23 cellular contexts compared by ENCODE assay signal in the genomic region with DNA sequence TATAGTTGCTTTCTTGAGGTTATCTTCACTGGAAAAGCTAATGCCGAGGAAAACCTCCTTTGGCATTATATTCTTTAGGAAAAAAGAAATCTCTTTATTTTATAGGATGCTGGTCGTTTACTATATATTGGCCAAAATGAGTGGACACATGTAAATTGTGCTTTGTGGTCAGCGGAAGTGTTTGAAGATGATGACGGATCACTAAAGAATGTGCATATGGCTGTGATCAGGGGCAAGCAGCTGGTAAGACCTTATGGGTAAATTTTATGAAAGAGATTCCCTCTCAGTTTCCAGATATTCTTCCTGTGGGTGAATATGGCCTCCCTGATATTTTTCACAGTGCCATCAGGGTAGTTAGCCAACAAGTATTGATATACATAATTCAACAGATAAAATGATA. TPM values are rescaled to one million over a fixed set of nuclear protein-coding genes. Genes with fewer than 3 reads are reported as not detected.
A peak's percentile ranks its signal among the peaks of the same experiment; 100 is the strongest.
DNase-seq lines count a peak whose midpoint lies in the region; ATAC-seq and TF ChIP-seq lines count a peak whose summit lies in the region.
"Had no signal": no experiment of that assay in that cellular context is flagged by ENCODE, and none has a peak within 500 bp of the region (broad histone marks: within the 10 kb centered on the region; RNA-seq: fewer than 3 reads in every experiment).

No MANE protein-coding gene starts in this region.

- H3K27me3 ChIP-seq in BJ (ENCODE audit: control insufficient read depth, insufficient read depth, low read length) (no peaks in the 10 kb centered on the region), IMR-90 (ENCODE audit: control insufficient read depth, insufficient read depth, low read length) (no peaks in the 10 kb centered on the region), foreskin keratinocyte (no peaks in the 10 kb centered on the region)
- H3K27me3 ChIP-seq: ovary, Peyer's patch had no signal

- H2BK15ac ChIP-seq in IMR-90 (ENCODE audit: low read depth, low read length), result no peak overlapping the region

- TF ChIP-seq POLR2A in IMR-90 (IDR thresholded peaks at IDR 0.05; ENCODE audit: low read depth, low read length), result no peak

- H4K5ac ChIP-seq in IMR-90 (ENCODE audit: low read depth, low read length), result no peak overlapping the region

- dilution Hi-C loops in IMR-90 (cut with HindIII; ENCODE audit: low sequenced_read_pairs, unreplicated experiment), result no loop called here

- CTCF ChIA-PET in BJ (lab: Yijun Ruan, JAX) (interaction anchor here (1.9 kb wide), 1 partner anchor 9 kb away, joined by 9 read pairs; no protein-coding TSS in a partner anchor), IMR-90 (lab: Yijun Ruan, JAX) (interaction anchor here (0.6 kb wide), 2 partner anchors 17 to 107 kb away, joined by 3 to 4 read pairs; no protein-coding TSS in a partner anchor)

- no peak overlapping the region for H3K4ac ChIP-seq in IMR-90 (ENCODE audit: low read depth, low read length)

- H3K4me1 ChIP-seq in IMR-90 (ENCODE audit: control insufficient read depth, insufficient read depth, low read length) (peaks cover 2% of the 10 kb centered on the region; the same call in 1 of the 2 replicates), foreskin keratinocyte (no peaks in the 10 kb centered on the region)
- H3K4me1 ChIP-seq: Peyer's patch had no signal

- H3K56ac ChIP-seq in IMR-90 (ENCODE audit: extremely low read depth, insufficient read depth, low read length), result no peak overlapping the region

- intact Hi-C loops in IMR-90 (cut with micrococcal nuclease), result no loop called here

- H2BK20ac ChIP-seq in IMR-90 (ENCODE audit: low read depth, low read length), result no peak overlapping the region

- H3K9ac ChIP-seq in IMR-90 (ENCODE audit: low read depth, low read length), result no peak overlapping the region

- H3K79me1 ChIP-seq in IMR-90 (ENCODE audit: low read depth in 1 of 2, low read length in 2 of 2), result no peaks in the 10 kb centered on the region; a peak in 1 of 4 replicates

- H2BK120ac ChIP-seq in IMR-90 (ENCODE audit: low read depth, low read length), result no peak overlapping the region

- H4K91ac ChIP-seq in IMR-90 (ENCODE audit: insufficient read depth, low read depth, low read length), result no peak overlapping the region

- no peak for TF ChIP-seq RAD21 in IMR-90 (IDR thresholded peaks at IDR 0.05; ENCODE audit: low read length)

- in situ Hi-C loops in IMR-90 (cut with MboI; ENCODE audit: low sequenced_read_pairs) (no loop called here), G401 (cut with HindIII; ENCODE audit: low sequenced_read_pairs) (no loop called here), ACHN (cut with HindIII; ENCODE audit: low pct_ligation_motif_present, low pct_unique_long_range_greater_than_20kb, low sequenced_read_pairs) (no loop called here)

- H2AK5ac ChIP-seq in IMR-90 (ENCODE audit: low read depth, low read length), result no peak overlapping the region

- no peaks in the 10 kb centered on the region for H4K20me1 ChIP-seq in IMR-90 (ENCODE audit: insufficient read depth, low read length)

- TSS peak; percentile 17 for BruUV-seq in IMR-90 (replicated peaks; lab: Mats Ljungman, UMichigan)

- H2AFZ ChIP-seq in IMR-90 (replicated peaks; ENCODE audit: low read length, poor library complexity), result no peak overlapping the region

- H3K36me3 ChIP-seq in BJ (ENCODE audit: control insufficient read depth, insufficient read depth, low read length) (peaks cover 22% of the 10 kb centered on the region), IMR-90 (ENCODE audit: control insufficient read depth, insufficient read depth, low read length) (peaks cover 58% of the 10 kb centered on the region)
- H3K36me3 ChIP-seq: ovary had no signal

- H3K4me2 ChIP-seq in IMR-90 (ENCODE audit: low read depth, low read length), result no peak overlapping the region

- H3K9me3 ChIP-seq in IMR-90 (ENCODE audit: control insufficient read depth, insufficient read depth, low read length), result no peaks in the 10 kb centered on the region
- H3K9me3 ChIP-seq: left ventricle myocardium inferior, ovary, Peyer's patch had no signal

- no peak overlapping the region for H3K23ac ChIP-seq in IMR-90 (ENCODE audit: low read depth, low read length)

- H3K18ac ChIP-seq in IMR-90 (ENCODE audit: low read depth, low read length), result no peak overlapping the region

- H4K8ac ChIP-seq in IMR-90 (ENCODE audit: low read depth in 2 of 2, low read length in 2 of 2), result no peak overlapping the region

- H3K14ac ChIP-seq in IMR-90 (replicated peaks; ENCODE audit: low read depth, low read length), result no peak overlapping the region

- WGBS in IMR-90 (ENCODE audit: extremely low coverage in 2 of 2, insufficient read length in 1 of 2), 2 experiments, result no CpG with 5 or more reads among the region's 4 CpGs

- H3K4me3 ChIP-seq in BJ (ENCODE audit: low read depth, low read length) (no peak overlapping the region), IMR-90 (ENCODE audit: insufficient read depth, low read depth, low read length) (no peak overlapping the region)
- H3K4me3 ChIP-seq: left ventricle myocardium inferior, ovary, Peyer's patch, skin epidermis had no signal

- ATAC-seq in IMR-90 (ENCODE audit: low read depth), result no peak
- ATAC-seq in foreskin keratinocyte, result no peak
- ATAC-seq in HG02610 (IDR thresholded peaks at IDR 0.05; ENCODE audit: unreplicated experiment), result no peak
- ATAC-seq: activated T-cell treated with anti-CD3 and anti-CD28 coated beads, Interleukin-2, amount 50 U/mL, for 4 hours had no signal

- H3K9me1 ChIP-seq in IMR-90 (ENCODE audit: insufficient read depth, low read length), result no peaks in the 10 kb centered on the region

- no peak overlapping the region for H2AK9ac ChIP-seq in IMR-90 (replicated peaks; ENCODE audit: low read depth, low read length, poor library complexity)

- DNase-seq in BJ (ENCODE audit: low read depth) (peak; percentile 53), IMR-90 (peak; percentile 68), astrocyte of the hippocampus (ENCODE audit: low read depth, low spot score) (peak; percentile 64), foreskin melanocyte (peak; percentile 56), G401 (ENCODE audit: low spot score) (no peak), ACHN (no peak), foreskin keratinocyte (no peak)
- DNase-seq: activated CD4-positive, alpha-beta T cell treated with anti-CD3 and anti-CD28 coated beads, Interleukin-2, amount 50 U/mL, for 48 hours; activated T-cell treated with anti-CD3 and anti-CD28 coated beads, Interleukin-2, amount 50 U/mL, for 4 hours; cerebellar nuclear complex; endodermal cell; Karpas-422; left ventricle myocardium inferior; NCI-H1436; NCI-H82; ovary; Peyer's patch; stimulated activated CD4-positive, alpha-beta T cell treated with anti-CD3 and anti-CD28 coated beads, Interleukin-4, amount 100 ng/mL, for 24 hours; substantia nigra had no signal

- H3K27ac ChIP-seq in IMR-90 (ENCODE audit: insufficient read depth, low read length) (no peak overlapping the region), foreskin keratinocyte (no peak overlapping the region)
- H3K27ac ChIP-seq: left ventricle myocardium inferior, ovary, Peyer's patch, skin epidermis, VCaP had no signal

- POLR2A ChIA-PET in BJ (lab: Charles Lee) (no interaction called here), IMR-90 (lab: Charles Lee; ENCODE audit: unreplicated experiment) (no interaction called here)

- TF ChIP-seq CTCF in BJ (IDR thresholded peaks at IDR 0.05; ENCODE audit: insufficient read depth, low read depth, low read length) (no peak), IMR-90 (conservative IDR thresholded peaks at IDR 0.05; ENCODE audit: low read depth, low read length) (no peak), foreskin keratinocyte (conservative IDR thresholded peaks at IDR 0.05) (no peak)

- no peak overlapping the region for H2BK5ac ChIP-seq in IMR-90 (ENCODE audit: low read depth, low read length, poor library complexity, severe bottlenecking)

TF ChIP-seq in IMR-90, 13 proteins besides CTCF, POLR2A, EP300 and RAD21 (continues in another document):
- TF ChIP-seq SMC3 (IDR thresholded peaks at IDR 0.05; ENCODE audit: low read depth, low read length), result no peak
- TF ChIP-seq, protein P1, sequence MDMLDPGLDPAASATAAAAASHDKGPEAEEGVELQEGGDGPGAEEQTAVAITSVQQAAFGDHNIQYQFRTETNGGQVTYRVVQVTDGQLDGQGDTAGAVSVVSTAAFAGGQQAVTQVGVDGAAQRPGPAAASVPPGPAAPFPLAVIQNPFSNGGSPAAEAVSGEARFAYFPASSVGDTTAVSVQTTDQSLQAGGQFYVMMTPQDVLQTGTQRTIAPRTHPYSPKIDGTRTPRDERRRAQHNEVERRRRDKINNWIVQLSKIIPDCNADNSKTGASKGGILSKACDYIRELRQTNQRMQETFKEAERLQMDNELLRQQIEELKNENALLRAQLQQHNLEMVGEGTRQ (IDR thresholded peaks at IDR 0.05; ENCODE audit: low read depth, low read length), result no peak
- no peak for TF ChIP-seq RCOR1 (IDR thresholded peaks at IDR 0.05; ENCODE audit: insufficient replicate concordance, low read length)
- TF ChIP-seq MXI1 (IDR thresholded peaks at IDR 0.05; ENCODE audit: borderline replicate concordance, low read depth, low read length), result no peak
- TF ChIP-seq, protein P2, sequence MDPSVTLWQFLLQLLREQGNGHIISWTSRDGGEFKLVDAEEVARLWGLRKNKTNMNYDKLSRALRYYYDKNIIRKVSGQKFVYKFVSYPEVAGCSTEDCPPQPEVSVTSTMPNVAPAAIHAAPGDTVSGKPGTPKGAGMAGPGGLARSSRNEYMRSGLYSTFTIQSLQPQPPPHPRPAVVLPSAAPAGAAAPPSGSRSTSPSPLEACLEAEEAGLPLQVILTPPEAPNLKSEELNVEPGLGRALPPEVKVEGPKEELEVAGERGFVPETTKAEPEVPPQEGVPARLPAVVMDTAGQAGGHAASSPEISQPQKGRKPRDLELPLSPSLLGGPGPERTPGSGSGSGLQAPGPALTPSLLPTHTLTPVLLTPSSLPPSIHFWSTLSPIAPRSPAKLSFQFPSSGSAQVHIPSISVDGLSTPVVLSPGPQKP (IDR thresholded peaks at IDR 0.05; ENCODE audit: borderline replicate concordance, low read depth, low read length), result no peak

RNA-seq across cellular contexts. Expression of a gene that starts 29.4 kb away (rescaled TPM):
- polyA plus RNA-seq in BJ (2011; rRNA removed), result not detected in 2 replicates
- not detected in 2 replicates for polyA minus RNA-seq in BJ (2011; rRNA and poly(A)+ RNA removed)
- total RNA-seq in IMR-90 (2012; rRNA removed), result not detected in 2 replicates
- polyA plus RNA-seq in IMR-90 (2012; rRNA removed), result not detected in 2 replicates
- 0.21 TPM in 1 of 2 replicates, not detected in the other for polyA plus RNA-seq in IMR-90 (2012; cell fraction: cytosol; rRNA removed)
- 0.13 and 1.5 TPM in 2 replicates for polyA plus RNA-seq in IMR-90 (2012; cell fraction: nucleus; rRNA removed; ENCODE audit: low replicate concordance)
- total RNA-seq in G401 (2014; rRNA removed; shearing (Covaris generic)), result 3.3 TPM in 1 of 2 replicates, not detected in the other
- not detected in 2 replicates for total RNA-seq in foreskin keratinocyte
- not detected in 2 replicates for polyA plus RNA-seq in foreskin keratinocyte
- total RNA-seq: H1 had no signal
- polyA plus RNA-seq: H1 had no signal

RNA-seq across cellular contexts. Expression of a gene that starts 33.2 kb away (rescaled TPM):
- polyA plus RNA-seq in BJ (2011; rRNA removed) (16.1 and 30.2 TPM in 2 replicates), IMR-90 (2012; rRNA removed) (37.1 and 41.7 TPM in 2 replicates), foreskin keratinocyte (17.3 and 22.1 TPM in 2 replicates)
- 17.2 and 21.9 TPM in 2 replicates for polyA minus RNA-seq in BJ (2011; rRNA and poly(A)+ RNA removed)
- total RNA-seq in IMR-90 (2012; rRNA removed) (14.0 and 14.2 TPM in 2 replicates), foreskin keratinocyte (23.1 and 25.7 TPM in 2 replicates)
- polyA plus RNA-seq in IMR-90 (2012; cell fraction: cytosol; rRNA removed), result 19.5 and 40.7 TPM in 2 replicates
- 67.7 and 134 TPM in 2 replicates for polyA plus RNA-seq in IMR-90 (2012; cell fraction: nucleus; rRNA removed; ENCODE audit: low replicate concordance)
- total RNA-seq in G401 (2014; rRNA removed; shearing (Covaris generic)), result 22.0 and 23.1 TPM in 2 replicates

Comparison
In these comparisons a context has a peak if more than half of its experiments do, and no peak if none do; other contexts are left out.
1. DNase-seq: peak in BJ (single experiment), IMR-90 (single experiment), astrocyte of the hippocampus (single experiment) and foreskin melanocyte (single experiment); none in G401 (single experiment), ACHN (single experiment) and foreskin keratinocyte (0 of 2).